In genomic region chr12:98513379-98514318, GRCh38 we compare ENCODE assay signal across 8 cellular contexts. TPM values are rescaled to one million over a fixed set of nuclear protein-coding genes. Genes with fewer than 3 reads are reported as not detected.
A peak's percentile ranks its signal among the peaks of the same experiment; 100 is the strongest.
DNase-seq lines count a peak whose midpoint lies in the region; ATAC-seq and TF ChIP-seq lines count a peak whose summit lies in the region.

No MANE protein-coding gene starts in this region.

- H3K9me3 Mint-ChIP-seq in CD8-positive, alpha-beta memory T cell, result no peaks in the 10 kb centered on the region
- no peaks in the 10 kb centered on the region for H3K9me3 Mint-ChIP-seq in activated naive CD8-positive, alpha-beta T cell treated with anti-CD3 and anti-CD28 coated beads, Interleukin-2, amount 50 U/mL, for 24 hours
- H3K9me3 Mint-ChIP-seq in natural killer cell, result no peaks in the 10 kb centered on the region

- no peaks in the 10 kb centered on the region for H3K9me3 ChIP-seq in CD8-positive, alpha-beta memory T cell (ENCODE audit: low read length)

- H3K27me3 ChIP-seq in CD8-positive, alpha-beta memory T cell (ENCODE audit: insufficient read depth, low read length, poor library complexity, severe bottlenecking), result no peaks in the 10 kb centered on the region

- H3K4me3 Mint-ChIP-seq in CD8-positive, alpha-beta memory T cell, result peak overlapping the region; percentile 97 to 100 (median 99)
- peak overlapping the region; percentile 96 for H3K4me3 Mint-ChIP-seq in activated naive CD8-positive, alpha-beta T cell treated with anti-CD3 and anti-CD28 coated beads, Interleukin-2, amount 50 U/mL, for 24 hours
- peak overlapping the region; percentile 94 for H3K4me3 Mint-ChIP-seq in natural killer cell

- no peaks in the 10 kb centered on the region for H3K36me3 ChIP-seq in CD8-positive, alpha-beta memory T cell (ENCODE audit: insufficient read depth, low read length)

- H3K4me1 Mint-ChIP-seq in CD8-positive, alpha-beta memory T cell, result peaks cover 25 to 46% (median 42%) of the 10 kb centered on the region in 3 donors
- peaks cover 23% of the 10 kb centered on the region for H3K4me1 Mint-ChIP-seq in activated naive CD8-positive, alpha-beta T cell treated with anti-CD3 and anti-CD28 coated beads, Interleukin-2, amount 50 U/mL, for 24 hours
- peaks cover 17 to 30% of the 10 kb centered on the region in 2 donors for H3K4me1 Mint-ChIP-seq in natural killer cell

- DNase-seq in CD8-positive, alpha-beta memory T cell, result no peak
- DNase-seq in LNCaP clone FGC (ENCODE audit: low read depth) (no peak), natural killer cell (no peak), T-helper 9 cell (no peak), NCI-H187 treated with DMSO at 0.1 percent for 48 hours (lab: John Stamatoyannopoulos, UW) (no peak)
- DNase-seq in activated naive CD8-positive, alpha-beta T cell treated with anti-CD3 and anti-CD28 coated beads, Interleukin-2, amount 50 U/mL, for 24 hours, result no peak

- CTCF ChIA-PET in CD8-positive, alpha-beta memory T cell (lab: Charles Lee), result interaction anchor here (0.9 to 16.3 kb wide), 5 partner anchors 9 to 138 kb away, joined by 5 to 231 read pairs (median 13); no protein-coding TSS in a partner anchor

- no peak for ATAC-seq in activated naive CD8-positive, alpha-beta T cell treated with anti-CD3 and anti-CD28 coated beads, Interleukin-2, amount 50 U/mL, for 24 hours
- ATAC-seq in natural killer cell (no peak), GM21447 (IDR thresholded peaks at IDR 0.05; ENCODE audit: unreplicated experiment) (no peak), GM21367 (IDR thresholded peaks at IDR 0.05; ENCODE audit: unreplicated experiment) (no peak)

- H3K27me3 Mint-ChIP-seq in CD8-positive, alpha-beta memory T cell, result peaks cover 0 to 3% of the 10 kb centered on the region in 2 donors
- no peaks in the 10 kb centered on the region for H3K27me3 Mint-ChIP-seq in activated naive CD8-positive, alpha-beta T cell treated with anti-CD3 and anti-CD28 coated beads, Interleukin-2, amount 50 U/mL, for 24 hours
- H3K27me3 Mint-ChIP-seq in natural killer cell (ENCODE audit: low read depth in 2 of 2), result no peaks in the 10 kb centered on the region

- TF ChIP-seq CTCF in LNCaP clone FGC (IDR thresholded peaks at IDR 0.05; ENCODE audit: control insufficient read depth, extremely low read depth, insufficient read depth) (no peak), natural killer cell (IDR thresholded peaks at IDR 0.05) (no peak)

- intact Hi-C loops in natural killer cell (cut with micrococcal nuclease), result loop anchor here (2.0 kb wide), 1 partner anchor 79 kb away; the partner anchor contains the start of gene SLC25A3

- H3K4me3 ChIP-seq in CD8-positive, alpha-beta memory T cell (ENCODE audit: low read length), result peak overlapping the region; percentile 89
- peak overlapping the region; percentile 98 for H3K4me3 ChIP-seq in LNCaP clone FGC (ENCODE audit: low read depth, low read length)

- H3K36me3 Mint-ChIP-seq in CD8-positive, alpha-beta memory T cell, result peaks cover 0 to 17% (median 0%) of the 10 kb centered on the region in 3 donors
- peaks cover 32% of the 10 kb centered on the region for H3K36me3 Mint-ChIP-seq in activated naive CD8-positive, alpha-beta T cell treated with anti-CD3 and anti-CD28 coated beads, Interleukin-2, amount 50 U/mL, for 24 hours (ENCODE audit: low read depth)
- H3K36me3 Mint-ChIP-seq in natural killer cell, result no peaks in the 10 kb centered on the region

- POLR2A ChIA-PET in CD8-positive, alpha-beta memory T cell (lab: Charles Lee), result interaction anchor here (0.9 to 5.0 kb wide), 5 partner anchors 9 to 130 kb away, joined by 6 to 53 read pairs (median 12); partner anchors contain the start of genes IKBIP and SLC25A3

- H3K27ac ChIP-seq in CD8-positive, alpha-beta memory T cell (ENCODE audit: low read depth, low read length), result peak overlapping the region; percentile 89

- peaks cover 36% of the 10 kb centered on the region for H3K4me1 ChIP-seq in CD8-positive, alpha-beta memory T cell (ENCODE audit: insufficient read depth, low read length)

- H3K27ac Mint-ChIP-seq in CD8-positive, alpha-beta memory T cell, result peak overlapping the region; percentile 75 to 99 (median 98)
- H3K27ac Mint-ChIP-seq in activated naive CD8-positive, alpha-beta T cell treated with anti-CD3 and anti-CD28 coated beads, Interleukin-2, amount 50 U/mL, for 24 hours, result peak overlapping the region; percentile 94
- peak overlapping the region; percentile 93 to 97 for H3K27ac Mint-ChIP-seq in natural killer cell

RNA-seq across cellular contexts. Expression of gene TMPO, which starts 1.7 kb away (rescaled TPM):
- 100 to 1,000 TPM; 260 to 274 TPM for total RNA-seq in CD8-positive, alpha-beta memory T cell
- 42.0 TPM for polyA plus RNA-seq in CD8-positive, alpha-beta memory T cell
- 10 to 100 TPM; 72.8 to 89.4 (median 85.5) TPM for total RNA-seq in natural killer cell
